Comparison of ENCODE assay signal across 10 cellular contexts in genomic region chr11:10898763-10899541, GRCh38. TPM values are rescaled to one million over a fixed set of nuclear protein-coding genes. Genes with fewer than 3 reads are reported as not detected.
DNase-seq lines count a peak whose midpoint lies in the region; ATAC-seq and TF ChIP-seq lines count a peak whose summit lies in the region.
"Had no signal": no experiment of that assay in that cellular context is flagged by ENCODE, and none has a peak within 500 bp of the region (broad histone marks: within the 10 kb centered on the region; RNA-seq: fewer than 3 reads in every experiment).

No MANE protein-coding gene starts in this region.

- H4K20me1 ChIP-seq in hepatocyte (ENCODE audit: insufficient read depth, poor library complexity, severe bottlenecking), result no peaks in the 10 kb centered on the region

- H3K9me3 ChIP-seq in adipocyte (ENCODE audit: control insufficient read depth, low read length) (no peaks in the 10 kb centered on the region), hepatocyte (ENCODE audit: low read depth) (no peaks in the 10 kb centered on the region), thoracic aorta (no peaks in the 10 kb centered on the region)

- H2AFZ ChIP-seq in hepatocyte, result peak overlapping the region; percentile 45

- no peak for TF ChIP-seq CTCF in hepatocyte (IDR thresholded peaks at IDR 0.05; ENCODE audit: poor library complexity)
- TF ChIP-seq CTCF in thoracic aorta (IDR thresholded peaks at IDR 0.05), result no peak

- peak overlapping the region; percentile 65 for H3K4me2 ChIP-seq in hepatocyte

- H3K36me3 ChIP-seq in adipocyte (ENCODE audit: control insufficient read depth, insufficient read depth, low read length, severe bottlenecking) (no peaks in the 10 kb centered on the region), hepatocyte (replicated peaks; ENCODE audit: insufficient read depth, low read depth) (no peaks in the 10 kb centered on the region), thoracic aorta (no peaks in the 10 kb centered on the region)

- no peaks in the 10 kb centered on the region for H3K79me2 ChIP-seq in hepatocyte

- WGBS in hepatocyte (ENCODE audit: low lambda C conversion rate, missing lambda C conversion rate), result 88% methylated on average over 8 of the region's 8 CpGs

- peaks cover 51% of the 10 kb centered on the region for H3K4me1 ChIP-seq in adipocyte (ENCODE audit: control insufficient read depth, insufficient read depth, low read length)
- H3K4me1 ChIP-seq in hepatocyte (ENCODE audit: insufficient read depth), result peaks cover 43% of the 10 kb centered on the region
- peaks cover 19 to 47% of the 10 kb centered on the region in 2 donors for H3K4me1 ChIP-seq in thoracic aorta (ENCODE audit: control insufficient read depth in 1 of 2, low read depth in 2 of 2)

- peak overlapping the region; percentile 88 for H3K9ac ChIP-seq in adipocyte (ENCODE audit: low read length)

- ATAC-seq in HG02798 (IDR thresholded peaks at IDR 0.05; ENCODE audit: poor library complexity, unreplicated experiment) (peak; percentile 17), thoracic aorta (ENCODE audit: insufficient number of reproducible peaks, low FRiP score, low read depth) (peak; percentile 17)

- H3K4me3 ChIP-seq in adipocyte (ENCODE audit: low read length) (peak overlapping the region; percentile 61), hepatocyte (no peak overlapping the region), thoracic aorta (peak overlapping the region; percentile 15)

- H3K9me2 ChIP-seq in hepatocyte (replicated peaks; ENCODE audit: insufficient read depth), result no peaks in the 10 kb centered on the region

- H3K27ac ChIP-seq in hepatocyte (peak overlapping the region; percentile 92), thoracic aorta (peak overlapping the region; percentile 96)

- H3K27me3 ChIP-seq in adipocyte (replicated peaks; ENCODE audit: control insufficient read depth, insufficient read depth, low read length) (no peaks in the 10 kb centered on the region), hepatocyte (no peaks in the 10 kb centered on the region), thoracic aorta (replicated peaks; ENCODE audit: insufficient read depth) (no peaks in the 10 kb centered on the region)

- DNase-seq in adipocyte (ENCODE audit: low read depth) (no peak), hepatocyte (ENCODE audit: low spot score) (no peak), thoracic aorta (ENCODE audit: low spot score) (no peak), NCI-H2107 treated with DMSO at 0.1 percent for 48 hours (lab: John Stamatoyannopoulos, UW; ENCODE audit: unreplicated experiment) (no peak), anterior cingulate cortex (lab: John Stamatoyannopoulos, UW) (no peak)
- DNase-seq in stimulated activated naive CD4-positive, alpha-beta T cell (lab: John Stamatoyannopoulos, UW), result no peak
- DNase-seq: activated B cell treated with CpG ODN at 0.5 μM for 24 hours, natural killer cell, NCI-H1436 had no signal

RNA-seq across cellular contexts. Expression of gene ZBED5, which starts 41.1 kb away (rescaled TPM):
- total RNA-seq in hepatocyte (39.5 and 46.2 TPM in 2 replicates), thoracic aorta (10 to 100 TPM; 37.4 to 39.7 TPM)
- polyA plus RNA-seq in hepatocyte, result 29.3 and 30.5 TPM in 2 replicates
